9 cellular contexts compared by ENCODE assay signal in genomic region chr16:15961557-15962205, GRCh38. TPM values are rescaled to one million over a fixed set of nuclear protein-coding genes. Genes with fewer than 3 reads are reported as not detected.
DNase-seq lines count a peak whose midpoint lies in the region; ATAC-seq and TF ChIP-seq lines count a peak whose summit lies in the region.
"Had no signal": no experiment of that assay in that cellular context is flagged by ENCODE, and none has a peak within 500 bp of the region (broad histone marks: within the 10 kb centered on the region; RNA-seq: fewer than 3 reads in every experiment).

No MANE protein-coding gene starts in this region.

- no peaks in the 10 kb centered on the region for H3K27me3 Mint-ChIP-seq in naive thymus-derived CD8-positive, alpha-beta T cell

- peaks cover 100% of the 10 kb centered on the region for H3K79me2 ChIP-seq in OCI-LY7 (ENCODE audit: insufficient read depth, low read depth, low read length)

- POLR2A ChIA-PET in OCI-LY7 (lab: Charles Lee) (no interaction called here), HEK293T (lab: Yijun Ruan, JAX) (no interaction called here)
- POLR2A ChIA-PET in naive thymus-derived CD8-positive, alpha-beta T cell (lab: Charles Lee) = interaction anchor here (1.0 kb wide), 1 partner anchor 73 kb away, joined by 3 read pairs; the partner anchor contains the start of gene CEP20

- no TSS peak for BruUV-seq in OCI-LY7 (replicated peaks; lab: Mats Ljungman, UMichigan)

- intact Hi-C loops in OCI-LY7 (cut with micrococcal nuclease; ENCODE audit: unreplicated experiment) = no loop called here

- ATAC-seq in GM18517 (IDR thresholded peaks at IDR 0.05; ENCODE audit: unreplicated experiment) = peak; percentile 30
- peak; percentile 28 for ATAC-seq in GM21737 (IDR thresholded peaks at IDR 0.05; ENCODE audit: unreplicated experiment)
- ATAC-seq in naive thymus-derived CD8-positive, alpha-beta T cell = peak; percentile 47 to 55

- H3K27ac ChIP-seq in OCI-LY7 (ENCODE audit: low read depth, low read length, poor library complexity, severe bottlenecking) = peak overlapping the region; percentile 37

- no peak overlapping the region for H3K4me3 ChIP-seq in OCI-LY7 (ENCODE audit: low read depth, low read length, poor library complexity, severe bottlenecking)

- no peak overlapping the region for H2AFZ ChIP-seq in OCI-LY7 (ENCODE audit: low read length)

- H3K27ac Mint-ChIP-seq in naive thymus-derived CD8-positive, alpha-beta T cell = peak overlapping the region; percentile 91 to 99 (median 97)

- H3K4me1 ChIP-seq in OCI-LY7 (ENCODE audit: insufficient read depth, low read length, poor library complexity, severe bottlenecking) = peaks cover 12% of the 10 kb centered on the region

- H3K9me3 Mint-ChIP-seq in naive thymus-derived CD8-positive, alpha-beta T cell = peaks cover 0 to 10% (median 2%) of the 10 kb centered on the region in 9 donors

- H3K4me3 Mint-ChIP-seq in naive thymus-derived CD8-positive, alpha-beta T cell = peak overlapping the region; percentile 78 to 93 (median 86)

- no peak for DNase-seq in OCI-LY7 (ENCODE audit: low spot score)
- DNase-seq in naive thymus-derived CD8-positive, alpha-beta T cell = peak in 1 of 10 donors; percentile 72
- DNase-seq in COLO829 (ENCODE audit: low spot score) = no peak
- no peak for DNase-seq in NK-92 treated with Interleukin-12 subunit alpha and Interleukin-12 subunit beta, amount 100 ng/mL, for 24 hours (lab: John Stamatoyannopoulos, UW)
- no peak for DNase-seq in Kasumi-1 (lab: John Stamatoyannopoulos, UW)
- DNase-seq in HEK293T (ENCODE audit: extremely low spot score) = no peak
- DNase-seq: foreskin melanocyte had no signal

- CTCF ChIA-PET in OCI-LY7 (lab: Charles Lee; ENCODE audit: unreplicated experiment) = no interaction called here
- CTCF ChIA-PET in HEK293T (lab: Yijun Ruan, JAX) = no interaction called here

- H3K4me2 ChIP-seq in OCI-LY7 (ENCODE audit: low read length) = no peak overlapping the region

- H3K36me3 Mint-ChIP-seq in naive thymus-derived CD8-positive, alpha-beta T cell = peaks cover 0 to 9% (median 0%) of the 10 kb centered on the region in 3 donors

- no peaks in the 10 kb centered on the region for H4K20me1 ChIP-seq in OCI-LY7 (ENCODE audit: insufficient read depth, low read length)

- peaks cover 34 to 84% (median 79%) of the 10 kb centered on the region in 4 donors for H3K4me1 Mint-ChIP-seq in naive thymus-derived CD8-positive, alpha-beta T cell

- H3K9me2 ChIP-seq in OCI-LY7 (ENCODE audit: insufficient read depth, low read length) = no peaks in the 10 kb centered on the region

- peaks cover 64% of the 10 kb centered on the region for H3K36me3 ChIP-seq in OCI-LY7 (ENCODE audit: insufficient read depth, low read length)

- no peak for TF ChIP-seq CTCF in OCI-LY7 (conservative IDR thresholded peaks at IDR 0.05; ENCODE audit: low read length)

- peaks cover 28% of the 10 kb centered on the region for H3K9me3 ChIP-seq in OCI-LY7 (ENCODE audit: low read length)

TF ChIP-seq in HEK293T, 16 proteins besides CTCF, POLR2A, EP300 and RAD21:
- no peak for TF ChIP-seq ELF4 (IDR thresholded peaks at IDR 0.05)
- TF ChIP-seq ARNT (IDR thresholded peaks at IDR 0.05) = no peak
TF ChIP-seq in HEK293T: peak in this region for 0.

RNA-seq across cellular contexts. Expression of gene ABCC1, which starts 12.3 kb away (rescaled TPM):
- total RNA-seq in OCI-LY7 (2014; rRNA removed; shearing (Covaris generic)) = 39.9 and 43.3 TPM in 2 replicates
- 71.8 and 72.8 TPM in 2 replicates for total RNA-seq in OCI-LY7 (2022)
- total RNA-seq in naive thymus-derived CD8-positive, alpha-beta T cell = 10 to 100 TPM; 66.7 to 68.6 TPM
- polyA plus RNA-seq in naive thymus-derived CD8-positive, alpha-beta T cell = 1 to 10 TPM; 3.7 to 9.0 (median 4.3) TPM
